In genomic region chr10:18689498-18689897, GRCh38 we compare ENCODE assay signal across 9 cellular contexts. TPM values are rescaled to one million over a fixed set of nuclear protein-coding genes. Genes with fewer than 3 reads are reported as not detected.
DNase-seq lines count a peak whose midpoint lies in the region; ATAC-seq and TF ChIP-seq lines count a peak whose summit lies in the region.
"Had no signal": no experiment of that assay in that cellular context is flagged by ENCODE, and none has a peak within 500 bp of the region (broad histone marks: within the 10 kb centered on the region; RNA-seq: fewer than 3 reads in every experiment).

No MANE protein-coding gene starts in this region.

- no peaks in the 10 kb centered on the region for H3K36me3 Mint-ChIP-seq in HFFc6 (ENCODE audit: low read depth)

- TF ChIP-seq CTCF in HFFc6 (IDR thresholded peaks at IDR 0.05) (peak; percentile 71), fibroblast of villous mesenchyme (IDR thresholded peaks at IDR 0.05; ENCODE audit: insufficient read depth, low read depth, low read length) (peak; percentile 49), gastrocnemius medialis (IDR thresholded peaks at IDR 0.05 in 4 of 5, conservative IDR thresholded peaks at IDR 0.05 in 1 of 5) (no peak)

- H3K27ac ChIP-seq in SK-N-MC (no peak overlapping the region), gastrocnemius medialis (no peak overlapping the region)
- H3K27ac ChIP-seq: epithelial cell of prostate had no signal

- DNase-seq in AG20443 (ENCODE audit: low spot score) = peak; percentile 44
- peak; percentile 39 for DNase-seq in HFFc6
- peak; percentile 26 for DNase-seq in SK-N-MC (ENCODE audit: low read depth, low spot score)
- DNase-seq in fibroblast of villous mesenchyme (ENCODE audit: low read depth) = peak; percentile 46
- DNase-seq in gastrocnemius medialis = no peak
- DNase-seq in foreskin melanocyte = no peak

- H3K9ac ChIP-seq in SK-N-MC (ENCODE audit: insufficient read length) = no peak overlapping the region

- intact Hi-C loops in gastrocnemius medialis (cut with DNase I; ENCODE audit: low total_unique reads) = no loop called here

- H3K4me1 Mint-ChIP-seq in HFFc6 (ENCODE audit: low read depth) = peaks cover 9% of the 10 kb centered on the region

- no peaks in the 10 kb centered on the region for H3K4me1 ChIP-seq in gastrocnemius medialis

- H3K27me3 Mint-ChIP-seq in HFFc6 (ENCODE audit: insufficient read depth) = peaks cover 2% of the 10 kb centered on the region; the same call in 1 of the 2 replicates

- no peaks in the 10 kb centered on the region for H3K36me3 ChIP-seq in SK-N-MC (ENCODE audit: insufficient read depth, low read length)
- H3K36me3 ChIP-seq in gastrocnemius medialis = no peaks in the 10 kb centered on the region

- H3K9me3 ChIP-seq in SK-N-MC (ENCODE audit: low read depth, low read length) (no peaks in the 10 kb centered on the region), gastrocnemius medialis (no peaks in the 10 kb centered on the region)

- no peak overlapping the region for H3K4me3 ChIP-seq in SK-N-MC
- no peak overlapping the region for H3K4me3 ChIP-seq in fibroblast of villous mesenchyme (ENCODE audit: low read depth, low read length)
- no peak overlapping the region for H3K4me3 ChIP-seq in gastrocnemius medialis

- no peak for TF ChIP-seq POLR2A in gastrocnemius medialis (IDR thresholded peaks at IDR 0.05)

- no peaks in the 10 kb centered on the region for H3K9me3 Mint-ChIP-seq in HFFc6

- no peak overlapping the region for H3K4me3 Mint-ChIP-seq in HFFc6

- no peaks in the 10 kb centered on the region for H3K27me3 ChIP-seq in gastrocnemius medialis

- no peak overlapping the region for H3K27ac Mint-ChIP-seq in HFFc6

- in situ Hi-C loops in gastrocnemius medialis (cut with MboI; ENCODE audit: low sequenced_read_pairs in 4 of 4) = no loop called here

- ATAC-seq in GM21360 (IDR thresholded peaks at IDR 0.05; ENCODE audit: unreplicated experiment) = no peak
- no peak for ATAC-seq in HG02759 (IDR thresholded peaks at IDR 0.05; ENCODE audit: unreplicated experiment)
- no peak for ATAC-seq in gastrocnemius medialis

RNA-seq across cellular contexts. Expression of gene ARL5B, which starts 30.3 kb away (rescaled TPM):
- 1 to 10 TPM; 6.9 to 9.0 (median 8.7) TPM for total RNA-seq in HFFc6 (2021; fragmentation: NEBNext Ultra II Directional; extraction: Animal tissue kit (Norgen Biotek cat#: 25700))
- total RNA-seq in fibroblast of villous mesenchyme (18.0 and 22.9 TPM in 2 replicates), gastrocnemius medialis (1 to 10 TPM; 5.8 to 6.7 (median 6.4) TPM)

RNA-seq across cellular contexts. Expression of gene NSUN6, which starts 38.1 kb away (rescaled TPM):
- 1 to 10 TPM; 3.7 to 6.0 (median 5.3) TPM for total RNA-seq in HFFc6 (2021; fragmentation: NEBNext Ultra II Directional; extraction: Animal tissue kit (Norgen Biotek cat#: 25700))
- total RNA-seq in fibroblast of villous mesenchyme (6.8 and 8.6 TPM in 2 replicates), gastrocnemius medialis (1 to 10 TPM; 2.4 to 3.8 (median 2.9) TPM)

Comparison
In these comparisons a context has a peak if more than half of its experiments do, and no peak if none do; other contexts are left out.
1. DNase-seq: peak in AG20443 (single experiment), HFFc6 (single experiment), SK-N-MC (single experiment) and fibroblast of villous mesenchyme (single experiment); none in gastrocnemius medialis (0 of 2) and foreskin melanocyte (single experiment).
2. CTCF ChIP-seq: peak in HFFc6 (single experiment) and fibroblast of villous mesenchyme (single experiment); none in gastrocnemius medialis (0 of 5).